In genomic region chr7:15326044-15326644, GRCh38 we compare ENCODE assay signal across 8 cellular contexts.
DNase-seq lines count a peak whose midpoint lies in the region; ATAC-seq and TF ChIP-seq lines count a peak whose summit lies in the region.

No MANE protein-coding gene starts in this region.

- TF ChIP-seq CTCF in right atrium auricular region (IDR thresholded peaks at IDR 0.05): peak; percentile 30 to 72
- TF ChIP-seq CTCF in epithelial cell of proximal tubule (conservative IDR thresholded peaks at IDR 0.05; ENCODE audit: low read depth, low read length): peak; percentile 72
- peak; percentile 67 for TF ChIP-seq CTCF in smooth muscle cell (IDR thresholded peaks at IDR 0.05; ENCODE audit: borderline replicate concordance, insufficient read depth, poor library complexity, severe bottlenecking)

- 65% methylated on average over 3 of the region's 3 CpGs for WGBS in smooth muscle cell (ENCODE audit: low lambda C conversion rate)

- H3K4me1 ChIP-seq in right atrium auricular region (no peaks in the 10 kb centered on the region), smooth muscle cell (ENCODE audit: low read depth) (no peaks in the 10 kb centered on the region)

- no peaks in the 10 kb centered on the region for H3K79me2 ChIP-seq in smooth muscle cell (ENCODE audit: low read depth)

- ATAC-seq in GM21390 (IDR thresholded peaks at IDR 0.05; ENCODE audit: unreplicated experiment) (no peak), HG03280 (IDR thresholded peaks at IDR 0.05; ENCODE audit: unreplicated experiment) (no peak)

- no peak overlapping the region for H3K9ac ChIP-seq in smooth muscle cell (ENCODE audit: low read depth)

- H3K4me2 ChIP-seq in smooth muscle cell: no peak overlapping the region

- H3K36me3 ChIP-seq in right atrium auricular region (no peaks in the 10 kb centered on the region), smooth muscle cell (ENCODE audit: low read depth) (no peaks in the 10 kb centered on the region)

- no peak overlapping the region for H3K4me3 ChIP-seq in right atrium auricular region
- H3K4me3 ChIP-seq in epithelial cell of proximal tubule (ENCODE audit: low read depth, low read length): no peak overlapping the region
- no peak overlapping the region for H3K4me3 ChIP-seq in smooth muscle cell

- H3K27me3 ChIP-seq in right atrium auricular region (no peaks in the 10 kb centered on the region), smooth muscle cell (ENCODE audit: low read depth) (no peaks in the 10 kb centered on the region)

- no peak for DNase-seq in right atrium auricular region (ENCODE audit: low spot score)
- DNase-seq in cardiac septum (ENCODE audit: low spot score): no peak
- DNase-seq in NCI-H748 (lab: John Stamatoyannopoulos, UW; ENCODE audit: unreplicated experiment): peak; percentile 83
- DNase-seq in epithelial cell of proximal tubule (ENCODE audit: low read depth): no peak
- no peak for DNase-seq in smooth muscle cell (lab: John Stamatoyannopoulos, UW; ENCODE audit: unreplicated experiment)
- no peak for DNase-seq in activated T-cell treated with anti-CD3 and anti-CD28 coated beads, Interleukin-2, amount 50 U/mL, for 48 hours

- H3K9me3 ChIP-seq in right atrium auricular region: no peaks in the 10 kb centered on the region
- no peaks in the 10 kb centered on the region for H3K9me3 ChIP-seq in smooth muscle cell (replicated peaks; ENCODE audit: low read depth)

- no peak overlapping the region for H2AFZ ChIP-seq in smooth muscle cell (ENCODE audit: low read depth)

- H3K27ac ChIP-seq in right atrium auricular region (no peak overlapping the region), smooth muscle cell (ENCODE audit: low read depth) (no peak overlapping the region)

- no peaks in the 10 kb centered on the region for H4K20me1 ChIP-seq in smooth muscle cell (ENCODE audit: low read depth)

- intact Hi-C loops in cardiac septum (cut with DNase I): loop anchor here (10.0 kb wide), 1 partner anchor 399 kb away; no protein-coding TSS in a partner anchor

- no peaks in the 10 kb centered on the region for H3F3A ChIP-seq in smooth muscle cell (ENCODE audit: low read depth)
